11 cellular contexts compared by ENCODE assay signal in the genomic region with DNA sequence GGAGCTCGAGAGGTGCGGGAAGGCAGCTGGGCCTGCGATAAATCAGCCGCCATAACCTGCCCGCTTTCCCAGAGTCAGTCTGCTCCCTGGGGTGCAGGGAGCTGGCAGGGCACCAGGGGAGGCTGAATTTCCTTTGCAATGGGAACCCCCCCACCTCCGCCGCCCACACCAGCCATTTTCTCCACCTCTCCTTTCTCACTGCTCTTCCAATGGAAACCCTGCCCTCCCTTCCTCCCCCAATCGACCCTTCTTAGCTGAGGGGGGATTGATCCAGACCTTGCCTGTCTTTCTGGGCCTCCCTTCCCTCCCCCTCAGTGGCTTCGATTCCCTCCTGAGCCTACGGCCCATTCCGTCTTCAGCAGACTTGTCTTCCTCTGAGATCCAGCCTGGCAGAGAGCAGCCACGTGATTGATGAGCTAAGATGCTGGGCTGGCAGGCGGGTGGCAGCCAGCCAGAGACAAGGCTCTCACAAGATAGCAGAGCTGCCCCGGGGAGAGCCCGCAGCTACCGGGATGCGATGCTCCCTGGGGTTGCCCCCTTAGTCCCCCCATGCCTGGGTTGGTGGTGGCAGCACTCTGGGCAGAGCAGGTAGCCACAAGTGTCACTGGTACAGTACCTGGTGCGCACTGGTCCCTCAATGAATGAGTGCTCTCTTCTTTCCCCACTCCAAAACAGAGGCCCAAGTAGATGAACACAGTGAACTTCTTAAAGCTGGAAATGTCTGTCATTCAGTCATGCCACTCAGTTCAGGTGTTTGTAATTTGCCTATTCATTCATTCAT. TPM values are rescaled to one million over a fixed set of nuclear protein-coding genes. Genes with fewer than 3 reads are reported as not detected.
DNase-seq lines count a peak whose midpoint lies in the region; ATAC-seq, FAIRE-seq and TF ChIP-seq lines count a peak whose summit lies in the region.
"Had no signal": no experiment of that assay in that cellular context is flagged by ENCODE, and none has a peak within 500 bp of the region (broad histone marks: within the 10 kb centered on the region; RNA-seq: fewer than 3 reads in every experiment).

No MANE protein-coding gene starts in this region.

- no peak overlapping the region for H3K27ac ChIP-seq in trophoblast cell (ENCODE audit: low read depth, low read length)
- H3K27ac ChIP-seq: brain microvascular endothelial cell had no signal

- no peak overlapping the region for H3K18ac ChIP-seq in trophoblast cell (ENCODE audit: low read length)

- H3K14ac ChIP-seq in trophoblast cell (ENCODE audit: low read length) = no peak overlapping the region

- H3K4me2 ChIP-seq in trophoblast cell (ENCODE audit: low read length) = no peak overlapping the region

- H3K4me1 ChIP-seq in trophoblast cell (ENCODE audit: control insufficient read depth in 1 of 2, insufficient read depth in 2 of 2, low read length in 2 of 2) = no peaks in the 10 kb centered on the region

- no CpG with 5 or more reads among the region's 18 CpGs for WGBS in trophoblast cell (ENCODE audit: extremely low coverage, insufficient coverage, insufficient read length)

- no peak overlapping the region for H2BK12ac ChIP-seq in trophoblast cell (ENCODE audit: low read length)

- no peak overlapping the region for H3K23ac ChIP-seq in trophoblast cell (ENCODE audit: low read length)

- no peak overlapping the region for H4K8ac ChIP-seq in trophoblast cell (ENCODE audit: low read depth, low read length)

- no peak overlapping the region for H3K9ac ChIP-seq in trophoblast cell (ENCODE audit: low read length)

- H3K79me2 ChIP-seq in trophoblast cell (ENCODE audit: control insufficient read depth, insufficient read depth, low read length, poor library complexity) = no peaks in the 10 kb centered on the region

- CTCF ChIA-PET in GM10248 (lab: Yijun Ruan, JAX) = interaction anchor here (0.9 to 2.2 kb wide), 5 partner anchors 12 to 94 kb away, joined by 3 to 8 read pairs (median 3); no protein-coding TSS in a partner anchor

- no peak overlapping the region for H2BK5ac ChIP-seq in trophoblast cell (ENCODE audit: low read depth, low read length, poor library complexity)

- H3K4me3 ChIP-seq in fibroblast of villous mesenchyme (ENCODE audit: low read depth, low read length) (no peak overlapping the region), trophoblast cell (ENCODE audit: low read depth, low read length) (no peak overlapping the region)

- no peak overlapping the region for H2AFZ ChIP-seq in trophoblast cell (ENCODE audit: insufficient read depth, low read length, poor library complexity)

- H3K9me3 ChIP-seq in trophoblast cell (ENCODE audit: insufficient read depth, low read depth, low read length) = no peaks in the 10 kb centered on the region

- DNase-seq in Daoy (ENCODE audit: low read depth) (peak; percentile 88), RCC 7860 (ENCODE audit: low spot score) (peak; percentile 58), fibroblast of villous mesenchyme (ENCODE audit: low read depth) (peak; percentile 37), pons (ENCODE audit: low spot score) (peak; percentile 93), GM10248 (ENCODE audit: extremely low spot score) (no peak), trophoblast cell (no peak), T-helper 9 cell (no peak)
- DNase-seq: brain microvascular endothelial cell, GDM1 had no signal

- H2AK5ac ChIP-seq in trophoblast cell (ENCODE audit: low read length) = no peak overlapping the region

- no peak overlapping the region for H2BK120ac ChIP-seq in trophoblast cell (ENCODE audit: insufficient read depth, low read length, poor library complexity)

- no peaks in the 10 kb centered on the region for H3K27me3 ChIP-seq in trophoblast cell (ENCODE audit: insufficient read depth, low read length)
- H3K27me3 ChIP-seq: brain microvascular endothelial cell had no signal

- H3K4ac ChIP-seq in trophoblast cell (ENCODE audit: low read depth, low read length) = no peak overlapping the region

- H4K91ac ChIP-seq in trophoblast cell (ENCODE audit: low read depth, low read length) = no peak overlapping the region

- no peaks in the 10 kb centered on the region for H3K79me1 ChIP-seq in trophoblast cell (ENCODE audit: low read length)

- POLR2A ChIA-PET in GM10248 (lab: Yijun Ruan, JAX) = interaction anchor here (0.6 kb wide), 1 partner anchor 20 kb away, joined by 5 read pairs; no protein-coding TSS in a partner anchor

- H4K12ac ChIP-seq in trophoblast cell (ENCODE audit: low read depth, low read length) = no peak overlapping the region

- no peak for TF ChIP-seq CTCF in fibroblast of villous mesenchyme (IDR thresholded peaks at IDR 0.05; ENCODE audit: insufficient read depth, low read depth, low read length)
- TF ChIP-seq CTCF in GM10248 (IDR thresholded peaks at IDR 0.05; ENCODE audit: control extremely low read depth, extremely low read depth, low read depth, missing control alignments) = no peak

- FAIRE-seq in RCC 7860 (lab: Jason Lieb, UNC) = no peak

- no peaks in the 10 kb centered on the region for H3K36me3 ChIP-seq in trophoblast cell (ENCODE audit: control insufficient read depth in 1 of 2, insufficient read depth in 2 of 2, low read length in 2 of 2)
- H3K36me3 ChIP-seq: brain microvascular endothelial cell had no signal

- no peak for ATAC-seq in HG02884 (IDR thresholded peaks at IDR 0.05; ENCODE audit: unreplicated experiment)
- ATAC-seq: left lobe of liver had no signal

RNA-seq across cellular contexts. Expression of a gene that starts 53.7 kb away (rescaled TPM):
- 5.7 and 10.7 TPM in 2 replicates for total RNA-seq in Daoy (2014; rRNA removed; shearing (Covaris generic))
- total RNA-seq in fibroblast of villous mesenchyme = not detected in 2 replicates
- polyA plus RNA-seq in trophoblast cell (2013) = 0.18 TPM in 1 of 2 replicates, not detected in the other
- total RNA-seq: left lobe of liver had no signal

RNA-seq across cellular contexts. Expression of a gene that starts 56.4 kb away (rescaled TPM):
- total RNA-seq in Daoy (2014; rRNA removed; shearing (Covaris generic)) = 21.5 and 37.7 TPM in 2 replicates
- 18.0 and 25.5 TPM in 2 replicates for total RNA-seq in fibroblast of villous mesenchyme
- 9.4 and 10.9 TPM in 2 replicates for polyA plus RNA-seq in trophoblast cell (2013)

Comparison
In these comparisons a context has a peak if more than half of its experiments do, and no peak if none do; other contexts are left out.
1. DNase-seq: peak in Daoy (single experiment), RCC 7860 (single experiment), fibroblast of villous mesenchyme (single experiment) and pons (single experiment); none in GM10248 (single experiment), trophoblast cell (0 of 2) and T-helper 9 cell (single experiment).